Comparison of ENCODE assay signal across 14 cellular contexts in genomic region chr7:146176790-146177189, GRCh38.
"Had no signal": no experiment of that assay in that cellular context is flagged by ENCODE, and none has a peak within 500 bp of the region (broad histone marks: within the 10 kb centered on the region; RNA-seq: fewer than 3 reads in every experiment).

No MANE protein-coding gene starts in this region.

- ATAC-seq: activated CD4-positive, alpha-beta T cell treated with anti-CD3 and anti-CD28 coated beads for 36 hours; activated CD8-positive, alpha-beta T cell treated with anti-CD3 and anti-CD28 coated beads, Interleukin-2, amount 10 ng/mL, durations not matched to agents 7 days and 5 days; gastrocnemius medialis; left lobe of liver; stimulated activated effector memory CD8-positive, alpha-beta T cell treated with anti-CD3 and anti-CD28 coated beads, Interleukin-12 subunit alpha, Interleukin-12 subunit beta, amount 100 ng/mL, for 72 hours; upper lobe of right lung had no signal

- DNase-seq: activated CD4-positive, alpha-beta T cell treated with anti-CD3 and anti-CD28 coated beads for 36 hours; activated CD8-positive, alpha-beta memory T cell treated with anti-CD3 and anti-CD28 coated beads, Interleukin-2, amount 50 U/mL, for 4 hours; activated CD8-positive, alpha-beta T cell treated with anti-CD3 and anti-CD28 coated beads, Interleukin-2, amount 10 ng/mL, durations not matched to agents 7 days and 5 days; activated effector memory CD4-positive, alpha-beta T cell treated with anti-CD3 and anti-CD28 coated beads, Interleukin-2, amount 50 U/mL, for 16 hours; activated T-cell treated with anti-CD3 and anti-CD28 coated beads, Interleukin-2, amount 50 U/mL, for 48 hours; adrenal gland; gastrocnemius medialis; islet precursor cell; naive B cell; retina; stimulated activated CD4-positive, alpha-beta T cell treated with anti-CD3 and anti-CD28 coated beads, Interleukin-12 subunit alpha, Interleukin-12 subunit beta, amount 100 ng/mL, for 4 hours; upper lobe of right lung had no signal
